8 cellular contexts compared by ENCODE assay signal in the genomic region with DNA sequence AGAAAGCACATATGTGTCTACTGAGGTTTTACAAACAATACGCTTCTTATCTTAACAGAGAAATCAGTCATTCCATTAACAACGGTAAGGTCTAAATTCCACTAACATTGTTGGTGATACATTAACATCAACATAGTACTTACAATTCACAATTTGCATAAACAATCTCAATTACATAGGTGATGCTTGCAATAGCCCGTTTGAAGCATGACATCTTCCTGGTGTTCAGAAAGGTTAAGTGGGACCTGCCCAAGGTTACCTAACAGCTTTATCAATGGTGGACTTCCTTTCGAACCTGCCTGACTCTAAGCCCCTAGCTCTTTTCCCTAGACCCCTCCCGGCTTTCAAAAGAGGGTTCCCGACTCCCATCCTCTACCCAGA. TPM values are rescaled to one million over a fixed set of nuclear protein-coding genes. Genes with fewer than 3 reads are reported as not detected.
DNase-seq lines count a peak whose midpoint lies in the region; ATAC-seq and TF ChIP-seq lines count a peak whose summit lies in the region.

No MANE protein-coding gene starts in this region.

- peaks cover 21% of the 10 kb centered on the region for H3K4me1 Mint-ChIP-seq in neural crest cell

- intact Hi-C loops in posterior vena cava (cut with DNase I): loop anchor here in 1 of 2 donors (10.0 kb wide), 1 partner anchor 77 kb away; no protein-coding TSS in a partner anchor

- ATAC-seq in HG03159 (IDR thresholded peaks at IDR 0.05; ENCODE audit: unreplicated experiment): no peak

- H3K27me3 Mint-ChIP-seq in neural crest cell (ENCODE audit: low read depth): no peaks in the 10 kb centered on the region

- H3K4me1 ChIP-seq in effector memory CD4-positive, alpha-beta T cell (ENCODE audit: control insufficient read depth, insufficient read depth, low read length, poor library complexity, severe bottlenecking): peaks cover 7% of the 10 kb centered on the region

- no peak for TF ChIP-seq CTCF in GM20000 (IDR thresholded peaks at IDR 0.05; ENCODE audit: extremely low read depth, missing control alignments)
- no peak for TF ChIP-seq CTCF in neural crest cell (conservative IDR thresholded peaks at IDR 0.05)

- no peaks in the 10 kb centered on the region for H3K9me3 ChIP-seq in effector memory CD4-positive, alpha-beta T cell (ENCODE audit: control insufficient read depth, low read length)

- peak overlapping the region; percentile 97 for H3K27ac Mint-ChIP-seq in neural crest cell (ENCODE audit: unreplicated experiment)

- DNase-seq in GM20000 (ENCODE audit: low spot score) (peak; percentile 42), NCI-H748 (lab: John Stamatoyannopoulos, UW; ENCODE audit: unreplicated experiment) (peak; percentile 66), neural crest cell (ENCODE audit: low read depth, low spot score) (no peak), NCI-H2196 treated with DMSO at 0.1 percent for 48 hours (lab: John Stamatoyannopoulos, UW; ENCODE audit: unreplicated experiment) (no peak), amniotic stem cell (lab: John Stamatoyannopoulos, UW) (no peak), posterior vena cava (ENCODE audit: low spot score) (no peak)
- DNase-seq in effector memory CD4-positive, alpha-beta T cell: no peak

- peak overlapping the region; percentile 79 for H3K27ac ChIP-seq in effector memory CD4-positive, alpha-beta T cell (ENCODE audit: insufficient read depth, low read length, poor library complexity, severe bottlenecking)

- H3K36me3 Mint-ChIP-seq in neural crest cell (ENCODE audit: low read depth): no peaks in the 10 kb centered on the region

- H3K36me3 ChIP-seq in effector memory CD4-positive, alpha-beta T cell (ENCODE audit: control insufficient read depth, insufficient read depth, low read length): no peaks in the 10 kb centered on the region

- peak overlapping the region; percentile 85 for H3K4me3 ChIP-seq in effector memory CD4-positive, alpha-beta T cell (ENCODE audit: insufficient read depth, low read depth, low read length, poor library complexity, severe bottlenecking)

- no peaks in the 10 kb centered on the region for H3K27me3 ChIP-seq in effector memory CD4-positive, alpha-beta T cell (replicated peaks; ENCODE audit: control insufficient read depth, insufficient read depth, low read length, poor library complexity, severe bottlenecking)

- no peaks in the 10 kb centered on the region for H3K9me3 Mint-ChIP-seq in neural crest cell

- H3K4me3 Mint-ChIP-seq in neural crest cell: peak overlapping the region; percentile 97

RNA-seq across cellular contexts. Expression of a gene that starts 0.7 kb away (rescaled TPM):
- total RNA-seq in neural crest cell (29.6 and 33.0 TPM in 2 replicates), posterior vena cava (10 to 100 TPM; 13.8 to 19.2 TPM)

RNA-seq across cellular contexts. Expression of a gene that starts 12.9 kb away (rescaled TPM):
- total RNA-seq in neural crest cell (63.0 and 64.4 TPM in 2 replicates), posterior vena cava (10 to 100 TPM; 22.6 to 24.4 TPM)

RNA-seq across cellular contexts. Expression of a gene that starts 55.6 kb away (rescaled TPM):
- total RNA-seq in neural crest cell: 132 and 133 TPM in 2 replicates
- 100 to 1,000 TPM in 1 of 2 donors, 10 to 100 TPM in 1; 99.0 to 101 TPM for total RNA-seq in posterior vena cava

Comparison
In these comparisons a context has a peak if more than half of its experiments do, and no peak if none do; other contexts are left out.
1. DNase-seq: peak in GM20000 (single experiment) and NCI-H748 (single experiment); none in effector memory CD4-positive, alpha-beta T cell (0 of 3), neural crest cell (single experiment), NCI-H2196 treated with DMSO at 0.1 percent for 48 hours (single experiment), amniotic stem cell (single experiment) and posterior vena cava (single experiment).